8 cellular contexts compared by ENCODE assay signal in the genomic region with DNA sequence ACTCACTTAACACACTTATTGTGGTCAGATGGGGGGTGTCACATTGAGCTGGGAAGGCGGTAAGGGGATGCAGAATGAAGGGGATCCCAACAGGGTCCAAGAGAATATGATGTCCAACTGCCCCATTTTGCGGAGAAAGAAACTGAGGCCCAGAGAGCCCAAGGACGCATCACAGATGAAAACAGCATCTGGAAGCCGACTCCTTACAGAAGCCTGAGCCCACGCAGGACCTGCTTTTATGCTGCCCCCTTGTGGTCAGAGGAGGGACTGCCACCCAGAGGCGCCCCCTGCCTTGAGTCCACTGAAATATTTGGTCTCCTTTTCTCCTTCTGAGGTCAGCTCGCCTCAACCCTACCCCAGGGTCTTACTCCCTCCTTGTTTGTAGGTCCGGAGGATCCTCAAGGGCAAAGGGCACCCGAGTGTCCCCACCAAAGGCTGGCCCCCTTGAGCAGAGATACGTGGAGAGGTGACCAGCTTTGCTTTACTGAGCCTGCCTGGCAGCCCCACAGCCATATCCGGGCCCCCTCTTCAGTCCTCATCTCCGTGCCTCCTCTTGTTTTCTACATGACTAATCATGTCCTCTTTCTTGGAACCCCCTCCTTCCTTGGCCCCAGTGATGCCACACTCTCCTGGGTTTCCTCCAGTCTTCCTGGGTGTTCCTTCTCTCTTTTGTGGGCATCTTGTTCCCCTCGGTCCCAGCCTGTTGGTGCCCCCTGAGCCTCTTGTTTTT. TPM values are rescaled to one million over a fixed set of nuclear protein-coding genes. Genes with fewer than 3 reads are reported as not detected.
A peak's percentile ranks its signal among the peaks of the same experiment; 100 is the strongest.
DNase-seq lines count a peak whose midpoint lies in the region; ATAC-seq and TF ChIP-seq lines count a peak whose summit lies in the region.

No MANE protein-coding gene starts in this region.

- H3K27me3 ChIP-seq in BJ (ENCODE audit: control insufficient read depth, insufficient read depth, low read length) (no peaks in the 10 kb centered on the region), lung (ENCODE audit: control insufficient read depth, insufficient read depth) (no peaks in the 10 kb centered on the region)

- H3K36me3 ChIP-seq in BJ (ENCODE audit: control insufficient read depth, insufficient read depth, low read length): no peaks in the 10 kb centered on the region
- H3K36me3 ChIP-seq in lung (ENCODE audit: control insufficient read depth in 2 of 2, insufficient read depth in 2 of 2, low read length in 2 of 2): no peaks in the 10 kb centered on the region

- no peak for DNase-seq in BJ (ENCODE audit: low read depth)
- DNase-seq in GM20000 (ENCODE audit: low spot score): peak; percentile 85
- peak; percentile 12 for DNase-seq in NCI-H2107 treated with DMSO at 0.1 percent for 48 hours (lab: John Stamatoyannopoulos, UW; ENCODE audit: unreplicated experiment)
- peak; percentile 85 for DNase-seq in activated CD4-positive, alpha-beta T cell treated with anti-CD3 and anti-CD28 coated beads for 48 hours
- no peak for DNase-seq in coronary artery (ENCODE audit: low spot score)
- peak; percentile 70 for DNase-seq in lung (ENCODE audit: low spot score)
- peak; percentile 22 for DNase-seq in stimulated activated CD8-positive, alpha-beta memory T cell treated with anti-CD3 and anti-CD28 coated beads, Interleukin-12 subunit alpha, Interleukin-12 subunit beta, amount 100 ng/mL, for 24 hours (ENCODE audit: extremely low read depth)

- no peaks in the 10 kb centered on the region for H3K9me3 ChIP-seq in lung (ENCODE audit: control insufficient read depth in 2 of 2, insufficient read depth in 1 of 2, low read length in 1 of 2)

- POLR2A ChIA-PET in BJ (lab: Charles Lee): no interaction called here

- CTCF ChIA-PET in BJ (lab: Yijun Ruan, JAX): interaction anchor here (0.6 to 12.3 kb wide), 24 partner anchors 11 to 689 kb away, joined by 3 to 422 read pairs (median 6); partner anchors contain the start of genes MRRF and RBM18

- TF ChIP-seq CTCF in BJ (IDR thresholded peaks at IDR 0.05; ENCODE audit: insufficient read depth, low read depth, low read length): peak; percentile 100
- peak; percentile 98 for TF ChIP-seq CTCF in GM20000 (IDR thresholded peaks at IDR 0.05; ENCODE audit: extremely low read depth, missing control alignments)
- peak; percentile 92 for TF ChIP-seq CTCF in coronary artery (IDR thresholded peaks at IDR 0.05)
- TF ChIP-seq CTCF in lung (IDR thresholded peaks at IDR 0.05; ENCODE audit: control extremely low read depth, extremely low read depth): peak; percentile 96

- 28 to 32% methylated on average over 13 of the region's 13 CpGs for WGBS in lung, 2 donors

- H3K27ac ChIP-seq in coronary artery: no peak overlapping the region
- H3K27ac ChIP-seq in lung (ENCODE audit: low read depth in 1 of 2, low read length in 1 of 2): no peak overlapping the region

- no peak overlapping the region for H3K4me3 ChIP-seq in BJ (ENCODE audit: low read depth, low read length)
- no peak overlapping the region for H3K4me3 ChIP-seq in coronary artery
- no peak overlapping the region for H3K4me3 ChIP-seq in lung

- peaks cover 0 to 9% of the 10 kb centered on the region in 2 donors for H3K4me1 ChIP-seq in lung (ENCODE audit: control insufficient read depth in 2 of 2, insufficient read depth in 2 of 2, low read length in 2 of 2)

- ATAC-seq in lung (ENCODE audit: insufficient read depth, low FRiP score): no peak
- ATAC-seq in HG02623 (IDR thresholded peaks at IDR 0.05; ENCODE audit: unreplicated experiment): no peak

RNA-seq across cellular contexts. Expression of gene TTLL11, which starts 30.0 kb away (rescaled TPM):
- polyA plus RNA-seq in BJ (2011; rRNA removed) (5.6 TPM in 2 replicates), lung (1 to 10 TPM; 3.6 to 4.6 TPM)
- 4.0 and 5.0 TPM in 2 replicates for polyA minus RNA-seq in BJ (2011; rRNA and poly(A)+ RNA removed)
- total RNA-seq in lung: 1 to 10 TPM; 7.2 to 7.8 TPM

RNA-seq across cellular contexts. Expression of gene NDUFA8, which starts 36.5 kb away (rescaled TPM):
- polyA plus RNA-seq in BJ (2011; rRNA removed): 52.4 and 76.6 TPM in 2 replicates
- 23.2 and 25.3 TPM in 2 replicates for polyA minus RNA-seq in BJ (2011; rRNA and poly(A)+ RNA removed)
- 10 to 100 TPM; 26.6 to 46.3 TPM for total RNA-seq in lung
- polyA plus RNA-seq in lung: 100 to 1,000 TPM in 1 of 2 donors, 10 to 100 TPM in 1; 70.3 to 107 TPM

RNA-seq across cellular contexts. Expression of gene MORN5, which starts 36.6 kb away (rescaled TPM):
- polyA plus RNA-seq in BJ (2011; rRNA removed): not detected in 2 replicates
- not detected in 2 replicates for polyA minus RNA-seq in BJ (2011; rRNA and poly(A)+ RNA removed)
- total RNA-seq in lung: 10 to 100 TPM; 17.9 to 22.9 TPM
- 10 to 100 TPM; 18.2 to 19.0 TPM for polyA plus RNA-seq in lung

Comparison
In these comparisons a context has a peak if more than half of its experiments do, and no peak if none do; other contexts are left out.
1. DNase-seq: peak in GM20000 (single experiment), NCI-H2107 treated with DMSO at 0.1 percent for 48 hours (single experiment), activated CD4-positive, alpha-beta T cell treated with anti-CD3 and anti-CD28 coated beads for 48 hours (single experiment), lung (single experiment) and stimulated activated CD8-positive, alpha-beta memory T cell treated with anti-CD3 and anti-CD28 coated beads, Interleukin-12 subunit alpha, Interleukin-12 subunit beta, amount 100 ng/mL, for 24 hours (single experiment); none in BJ (single experiment) and coronary artery (single experiment).
2. RNA of gene MORN5, which starts 36.6 kb away (polyA plus RNA-seq): 18.2 to 19.0 TPM in lung; not detected in BJ; every median in the first group is over 10 times any median in the second.
3. Peak in every context shown above with its lines, with median percentiles within 50 percentile points of each other: CTCF ChIP-seq.